12 cellular contexts compared by ENCODE assay signal in the genomic region with DNA sequence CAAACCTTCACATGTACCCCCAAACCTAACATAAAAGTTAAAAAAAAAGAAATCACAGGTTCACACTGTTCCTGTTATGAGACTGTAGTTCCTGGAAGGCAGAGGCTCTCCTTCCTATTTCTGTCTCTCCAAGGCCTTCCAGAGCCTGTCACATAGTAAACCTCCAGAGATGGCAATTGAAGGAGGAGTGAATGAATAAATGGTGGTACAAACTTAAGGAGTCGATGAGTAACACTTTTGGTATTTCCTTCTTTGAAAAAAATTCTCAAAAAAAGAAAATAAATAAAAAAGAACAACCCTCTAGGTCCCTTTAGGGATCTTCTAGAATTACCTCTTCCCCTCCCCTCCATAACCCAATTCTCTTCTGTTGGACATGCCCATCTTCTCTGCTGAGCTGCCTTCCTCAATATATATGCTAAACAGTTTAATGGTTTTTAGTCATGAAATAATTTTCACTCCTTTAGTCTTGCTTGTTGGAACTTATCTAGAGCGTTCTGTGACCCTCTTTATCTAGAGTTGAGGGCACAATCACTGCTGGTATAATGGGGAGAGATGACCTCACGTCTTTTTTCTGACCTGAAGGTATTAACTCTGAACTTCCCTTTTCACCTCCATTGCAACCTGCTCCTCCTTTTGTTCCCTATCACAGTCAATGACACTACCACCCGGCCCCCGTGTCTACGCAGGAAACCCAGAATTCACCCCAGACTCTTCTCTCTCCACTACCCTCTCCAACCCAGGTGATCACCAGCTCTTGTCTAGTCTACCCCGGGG. TPM values are rescaled to one million over a fixed set of nuclear protein-coding genes. Genes with fewer than 3 reads are reported as not detected.
DNase-seq lines count a peak whose midpoint lies in the region; ATAC-seq and TF ChIP-seq lines count a peak whose summit lies in the region.
"Had no signal": no experiment of that assay in that cellular context is flagged by ENCODE, and none has a peak within 500 bp of the region (broad histone marks: within the 10 kb centered on the region; RNA-seq: fewer than 3 reads in every experiment).

No MANE protein-coding gene starts in this region.

- peak overlapping the region; percentile 92 for H3K4me3 Mint-ChIP-seq in MCF 10A (ENCODE audit: unreplicated experiment)
- H3K4me3 Mint-ChIP-seq in activated CD4-positive, alpha-beta memory T cell treated with anti-CD3 and anti-CD28 coated beads for 36 hours: peak overlapping the region; percentile 81
- no peak overlapping the region for H3K4me3 Mint-ChIP-seq in endodermal cell

- H3K27ac Mint-ChIP-seq in MCF 10A (ENCODE audit: low read depth, unreplicated experiment): no peak overlapping the region
- H3K27ac Mint-ChIP-seq in activated CD4-positive, alpha-beta memory T cell treated with anti-CD3 and anti-CD28 coated beads for 36 hours: peak overlapping the region; percentile 99
- H3K27ac Mint-ChIP-seq in endodermal cell: no peak overlapping the region

- H3K9me3 ChIP-seq in breast epithelium: no peaks in the 10 kb centered on the region
- no peaks in the 10 kb centered on the region for H3K9me3 ChIP-seq in tibial artery
- no peaks in the 10 kb centered on the region for H3K9me3 ChIP-seq in suprapubic skin
- no peaks in the 10 kb centered on the region for H3K9me3 ChIP-seq in endodermal cell (ENCODE audit: control insufficient read depth, low read length)
- H3K9me3 ChIP-seq: right atrium auricular region had no signal

- TF ChIP-seq POLR2A in breast epithelium (IDR thresholded peaks at IDR 0.05): no peak
- no peak for TF ChIP-seq POLR2A in suprapubic skin (IDR thresholded peaks at IDR 0.05)

- H3K27me3 Mint-ChIP-seq in MCF 10A (ENCODE audit: insufficient read depth, unreplicated experiment): no peaks in the 10 kb centered on the region
- no peaks in the 10 kb centered on the region for H3K27me3 Mint-ChIP-seq in activated CD4-positive, alpha-beta memory T cell treated with anti-CD3 and anti-CD28 coated beads for 36 hours
- peaks cover 5% of the 10 kb centered on the region for H3K27me3 Mint-ChIP-seq in endodermal cell (ENCODE audit: insufficient read depth)
- H3K27me3 Mint-ChIP-seq: central memory CD8-positive, alpha-beta T cell had no signal

- no peaks in the 10 kb centered on the region for H3K36me3 ChIP-seq in breast epithelium
- H3K36me3 ChIP-seq in tibial artery: no peaks in the 10 kb centered on the region
- H3K36me3 ChIP-seq in suprapubic skin: no peaks in the 10 kb centered on the region
- peaks cover 14% of the 10 kb centered on the region for H3K36me3 ChIP-seq in endodermal cell (ENCODE audit: control insufficient read depth, insufficient read depth, low read length)
- H3K36me3 ChIP-seq: right atrium auricular region had no signal

- CTCF ChIA-PET in MCF 10A (lab: Yijun Ruan, JAX): interaction anchor here (0.6 to 10.8 kb wide), 12 partner anchors 8 to 145 kb away, joined by 3 to 684 read pairs (median 7); a partner anchor contains a TSS
- CTCF ChIA-PET in activated CD4-positive, alpha-beta memory T cell treated with anti-CD3 and anti-CD28 coated beads for 36 hours (lab: Charles Lee): interaction anchor here (1.2 to 9.8 kb wide), 9 partner anchors 9 to 341 kb away, joined by 3 to 336 read pairs (median 5); a partner anchor contains a TSS

- no TSS peak for BruUV-seq in MCF 10A (replicated peaks; lab: Mats Ljungman, UMichigan)

- intact Hi-C loops in MCF 10A (cut with micrococcal nuclease) (loop anchor here (5.0 kb wide), 1 partner anchor 195 kb away; no protein-coding TSS in a partner anchor), breast epithelium (cut with DNase I; ENCODE audit: low total_unique reads) (loop anchor here (5.0 kb wide), 1 partner anchor 40 kb away; no protein-coding TSS in a partner anchor), tibial artery (cut with DNase I; ENCODE audit: low total_unique reads) (no loop called here)
- intact Hi-C loops in activated CD4-positive, alpha-beta memory T cell treated with anti-CD3 and anti-CD28 coated beads for 36 hours (cut with micrococcal nuclease): loop anchor here (2.0 to 10.0 kb wide), 5 partner anchors 63 to 745 kb away; a partner anchor contains a TSS

- POLR2A ChIA-PET in MCF 10A (lab: Yijun Ruan, JAX): interaction anchor here (0.7 to 10.7 kb wide), 5 partner anchors 12 to 218 kb away, joined by 4 to 489 read pairs (median 56); a partner anchor contains a TSS
- POLR2A ChIA-PET in activated CD4-positive, alpha-beta memory T cell treated with anti-CD3 and anti-CD28 coated beads for 36 hours (lab: Charles Lee): interaction anchor here (0.6 to 3.5 kb wide), 4 partner anchors 19 to 739 kb away, joined by 3 to 30 read pairs (median 4); no protein-coding TSS in a partner anchor

- no peak for TF ChIP-seq EP300 in suprapubic skin (IDR thresholded peaks at IDR 0.05)

- H3K4me1 ChIP-seq in breast epithelium (peaks cover 0 to 4% of the 10 kb centered on the region in 2 donors), tibial artery (peaks cover 0 to 56% (median 25%) of the 10 kb centered on the region in 4 donors), suprapubic skin (peaks cover 25% of the 10 kb centered on the region), endodermal cell (ENCODE audit: control insufficient read depth, insufficient read depth, low read length) (no peaks in the 10 kb centered on the region)

- no peaks in the 10 kb centered on the region for H3K9me3 Mint-ChIP-seq in MCF 10A (ENCODE audit: unreplicated experiment)
- no peaks in the 10 kb centered on the region for H3K9me3 Mint-ChIP-seq in activated CD4-positive, alpha-beta memory T cell treated with anti-CD3 and anti-CD28 coated beads for 36 hours
- H3K9me3 Mint-ChIP-seq in endodermal cell: no peaks in the 10 kb centered on the region
- H3K9me3 Mint-ChIP-seq: central memory CD8-positive, alpha-beta T cell had no signal

- H3K27me3 ChIP-seq in breast epithelium (no peaks in the 10 kb centered on the region), tibial artery (no peaks in the 10 kb centered on the region), suprapubic skin (no peaks in the 10 kb centered on the region), endodermal cell (ENCODE audit: control insufficient read depth, insufficient read depth, low read length, poor library complexity, severe bottlenecking) (no peaks in the 10 kb centered on the region)
- H3K27me3 ChIP-seq: right atrium auricular region had no signal

- no peak overlapping the region for H3K4me3 ChIP-seq in breast epithelium
- H3K4me3 ChIP-seq in fibroblast of the aortic adventitia (ENCODE audit: low read depth, low read length): no peak overlapping the region
- no peak overlapping the region for H3K4me3 ChIP-seq in tibial artery
- no peak overlapping the region for H3K4me3 ChIP-seq in suprapubic skin
- no peak overlapping the region for H3K4me3 ChIP-seq in endodermal cell (ENCODE audit: low read length)

- H3K36me3 Mint-ChIP-seq in MCF 10A (ENCODE audit: insufficient read depth, unreplicated experiment) (peaks cover 20% of the 10 kb centered on the region), endodermal cell (ENCODE audit: low read depth) (no peaks in the 10 kb centered on the region)
- H3K36me3 Mint-ChIP-seq in activated CD4-positive, alpha-beta memory T cell treated with anti-CD3 and anti-CD28 coated beads for 36 hours: peaks cover 14% of the 10 kb centered on the region

- H3K4me1 Mint-ChIP-seq in MCF 10A (ENCODE audit: insufficient read depth, unreplicated experiment) (peaks cover 30% of the 10 kb centered on the region), endodermal cell (peaks cover 20% of the 10 kb centered on the region)
- H3K4me1 Mint-ChIP-seq in activated CD4-positive, alpha-beta memory T cell treated with anti-CD3 and anti-CD28 coated beads for 36 hours (ENCODE audit: low read depth): peaks cover 42% of the 10 kb centered on the region

- DNase-seq in MCF 10A (ENCODE audit: unreplicated experiment) (no peak), breast epithelium (ENCODE audit: low spot score in 2 of 2) (no peak), fibroblast of the aortic adventitia (ENCODE audit: low read depth) (peak; percentile 68), tibial artery (no peak), suprapubic skin (ENCODE audit: low spot score in 2 of 2) (no peak), left lobe of liver (ENCODE audit: low spot score) (no peak), endodermal cell (no peak)
- DNase-seq in activated CD4-positive, alpha-beta memory T cell treated with anti-CD3 and anti-CD28 coated beads for 36 hours: no peak
- DNase-seq: COR-L47, NCI-H526 had no signal

- TF ChIP-seq CTCF in MCF 10A (IDR thresholded peaks at IDR 0.05; ENCODE audit: unreplicated experiment) (no peak), breast epithelium (IDR thresholded peaks at IDR 0.05) (no peak), fibroblast of the aortic adventitia (IDR thresholded peaks at IDR 0.05; ENCODE audit: insufficient read depth, low read length) (no peak), tibial artery (IDR thresholded peaks at IDR 0.05) (no peak), suprapubic skin (IDR thresholded peaks at IDR 0.05) (no peak), endodermal cell (conservative IDR thresholded peaks at IDR 0.05) (no peak)

- ATAC-seq in left lobe of liver: no peak

- no peak overlapping the region for H3K9ac ChIP-seq in endodermal cell (ENCODE audit: extremely low read depth, low read length, poor library complexity, severe bottlenecking)

- H3K27ac ChIP-seq in breast epithelium (no peak overlapping the region), tibial artery (peak overlapping the region; percentile 4 to 36), suprapubic skin (no peak overlapping the region), endodermal cell (ENCODE audit: low read depth, low read length) (no peak overlapping the region)

- WGBS in suprapubic skin: 83% methylated on average over 7 of the region's 7 CpGs
- WGBS in endodermal cell (ENCODE audit: insufficient coverage in 1 of 2, insufficient read length in 1 of 2), 2 experiments: 84 to 97% methylated on average over 5 to 7 of the region's 7 CpGs

RNA-seq across cellular contexts. Expression of a gene that starts 1.7 kb away (rescaled TPM):
- 284 and 337 TPM in 2 replicates for total RNA-seq in MCF 10A (2022)
- total RNA-seq in breast epithelium: 10 to 100 TPM; 65.5 to 76.8 (median 72.8) TPM
- total RNA-seq in activated CD4-positive, alpha-beta memory T cell treated with anti-CD3 and anti-CD28 coated beads for 36 hours: 100 to 1,000 TPM; 269 to 271 TPM
- total RNA-seq in fibroblast of the aortic adventitia (ENCODE audit: low replicate concordance): 34.7 and 74.3 TPM in 2 replicates
- total RNA-seq in suprapubic skin: 100 to 1,000 TPM in 1 of 4 donors, 10 to 100 TPM in 3; 52.0 to 149 (median 58.8) TPM
- 63.1 TPM for total RNA-seq in left lobe of liver
- total RNA-seq in endodermal cell: 100 to 1,000 TPM; 230 to 247 TPM
- polyA plus RNA-seq in endodermal cell (2013, experiment 1 of 2): 213 TPM
- polyA plus RNA-seq in endodermal cell (2013, experiment 2 of 2): 212 TPM

RNA-seq across cellular contexts. Expression of a gene that starts 12.1 kb away (rescaled TPM):
- total RNA-seq in MCF 10A (2022) (22.3 and 27.4 TPM in 2 replicates), breast epithelium (10 to 100 TPM in 2 of 3 donors, 1 to 10 TPM in 1; 5.6 to 25.6 (median 12.3) TPM), fibroblast of the aortic adventitia (ENCODE audit: low replicate concordance) (0.09 TPM in 1 of 2 replicates, not detected in the other), suprapubic skin (100 to 1,000 TPM in 2 of 4 donors, 10 to 100 TPM in 2; 76.4 to 109 (median 91.0) TPM), left lobe of liver (0.45 TPM), endodermal cell (not detected)
- total RNA-seq in activated CD4-positive, alpha-beta memory T cell treated with anti-CD3 and anti-CD28 coated beads for 36 hours: not detected
- polyA plus RNA-seq in endodermal cell (2013, experiment 1 of 2): 1.00 TPM
- polyA plus RNA-seq in endodermal cell (2013, experiment 2 of 2): 0.75 TPM

RNA-seq across cellular contexts. Expression of a gene that starts 46.9 kb away (rescaled TPM):
- total RNA-seq in MCF 10A (2022): not detected in 2 replicates
- not detected for total RNA-seq in breast epithelium
- not detected for total RNA-seq in activated CD4-positive, alpha-beta memory T cell treated with anti-CD3 and anti-CD28 coated beads for 36 hours
- total RNA-seq in fibroblast of the aortic adventitia (ENCODE audit: low replicate concordance): not detected in 2 replicates
- not detected for total RNA-seq in suprapubic skin
- total RNA-seq in left lobe of liver: not detected
- total RNA-seq in endodermal cell: not detected
- not detected for polyA plus RNA-seq in endodermal cell (2013, experiment 1 of 2)
- polyA plus RNA-seq in endodermal cell (2013, experiment 2 of 2): not detected
- total RNA-seq: right atrium auricular region had no signal

RNA-seq across cellular contexts. Expression of a gene that starts 54.5 kb away (rescaled TPM):
- total RNA-seq in MCF 10A (2022) (0.23 and 0.39 TPM in 2 replicates), breast epithelium (under 1 TPM; 0.29 to 0.33 (median 0.32) TPM), fibroblast of the aortic adventitia (ENCODE audit: low replicate concordance) (not detected in 2 replicates), suprapubic skin (under 1 TPM in 2 of 4 donors, not detected in 2; 0.24 to 0.49 TPM), left lobe of liver (not detected), endodermal cell (under 1 TPM in 1 of 2 donors, not detected in 1; 0.09 TPM)
- total RNA-seq in activated CD4-positive, alpha-beta memory T cell treated with anti-CD3 and anti-CD28 coated beads for 36 hours: not detected
- polyA plus RNA-seq in endodermal cell (2013, experiment 1 of 2): 0.11 TPM
- polyA plus RNA-seq in endodermal cell (2013, experiment 2 of 2): 0.12 TPM
- total RNA-seq: right atrium auricular region had no signal

Comparison
In these comparisons a context has a peak if more than half of its experiments do, and no peak if none do; other contexts are left out.
1. H3K27ac ChIP-seq: peak in tibial artery (2 of 2); none in breast epithelium (0 of 2), suprapubic skin (single experiment) and endodermal cell (single experiment).